In genomic region chr7:11620822-11621395, GRCh38 we compare ENCODE assay signal across 1 cellular context.
TF ChIP-seq lines count a peak whose summit lies in the region.

No MANE protein-coding gene starts in this region.

TF ChIP-seq in GM23338, 12 proteins besides CTCF, POLR2A, EP300 and RAD21 (continued from another document):
- no peak for TF ChIP-seq ZNF462 (CRISPR knock-in tag; IDR thresholded peaks at IDR 0.05)
